ENCODE assay signal across 9 cellular contexts in the genomic region with DNA sequence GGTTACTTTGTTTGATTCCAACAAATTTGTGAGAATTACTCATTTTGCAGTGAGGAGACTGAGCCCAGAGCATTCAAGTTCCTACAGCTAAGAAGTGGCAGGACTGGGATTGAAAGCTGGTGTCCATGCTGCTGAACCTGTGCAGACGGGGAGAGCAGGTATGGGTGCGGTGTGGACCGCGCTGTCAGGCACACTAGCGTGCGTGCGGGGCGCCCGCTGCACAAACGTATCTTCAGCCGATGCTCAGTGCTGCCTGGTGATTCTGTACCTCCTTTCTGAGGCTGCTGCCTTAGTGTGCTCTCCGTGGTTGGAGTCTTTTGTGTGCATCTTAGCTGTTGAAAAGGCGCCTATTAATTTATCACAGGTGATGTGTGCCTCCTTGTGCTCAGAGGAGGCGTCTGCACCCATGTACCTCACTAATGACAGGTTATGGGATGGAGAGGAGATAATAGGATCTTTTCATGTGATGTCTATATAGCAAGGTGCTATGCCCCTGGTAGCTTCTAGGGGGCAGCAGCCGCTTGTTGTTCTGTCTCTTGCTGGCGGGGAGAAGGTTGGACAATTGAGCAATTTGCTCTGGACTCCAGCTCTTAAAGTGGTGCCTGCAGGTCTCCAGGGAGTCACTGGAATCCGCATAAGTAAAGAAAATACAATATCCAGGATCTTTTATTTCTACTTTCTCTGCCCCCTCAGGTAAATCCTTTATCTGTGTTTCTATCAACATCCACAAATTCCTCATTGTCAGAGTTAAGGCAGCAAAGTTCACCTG. TPM values are rescaled to one million over a fixed set of nuclear protein-coding genes. Genes with fewer than 3 reads are reported as not detected.
DNase-seq lines count a peak whose midpoint lies in the region; ATAC-seq and TF ChIP-seq lines count a peak whose summit lies in the region.
"Had no signal": no experiment of that assay in that cellular context is flagged by ENCODE, and none has a peak within 500 bp of the region (broad histone marks: within the 10 kb centered on the region; RNA-seq: fewer than 3 reads in every experiment).

No MANE protein-coding gene starts in this region.

- H4K8ac ChIP-seq in H9 (replicated peaks; ENCODE audit: insufficient read length, low read depth, low read length), result no peak overlapping the region

- intact Hi-C loops in CD14-positive monocyte (cut with micrococcal nuclease), result loop anchor here (5.0 to 10.0 kb wide), 3 partner anchors 358 to 438 kb away; no protein-coding TSS in a partner anchor

- H3K27ac Mint-ChIP-seq in CD14-positive monocyte (no peak overlapping the region), H9 (peak overlapping the region in 1 of 3 experiments; percentile 47; a peak in 2 of 7 replicates)

- no peak overlapping the region for H3T11ph ChIP-seq in H9 (ENCODE audit: low read length)

- H3K56ac ChIP-seq in H9 (ENCODE audit: insufficient read length, low read depth, low read length), result no peak overlapping the region

- peaks cover 8% of the 10 kb centered on the region; the same call in 1 of the 2 replicates for H3K79me2 ChIP-seq in H9 (ENCODE audit: insufficient read depth, low read length)

- no peak overlapping the region for H3K27ac ChIP-seq in H9 (ENCODE audit: insufficient read length, low read depth, low read length)

- H2BK120ac ChIP-seq in H9 (ENCODE audit: low read depth, low read length, poor library complexity, severe bottlenecking), result no peak overlapping the region

- H3K9me3 Mint-ChIP-seq in CD14-positive monocyte (no peaks in the 10 kb centered on the region), H9 (no peaks in the 10 kb centered on the region)

- no peak overlapping the region for H3K18ac ChIP-seq in H9 (ENCODE audit: insufficient read length, low read depth, low read length)

- H3K14ac ChIP-seq in H9 (ENCODE audit: insufficient read depth, low read length), result no peak overlapping the region

- TF ChIP-seq CTCF in CD14-positive monocyte (IDR thresholded peaks at IDR 0.05) (peak; percentile 71), H9 (conservative IDR thresholded peaks at IDR 0.05) (peak; percentile 92), cardiac fibroblast (IDR thresholded peaks at IDR 0.05; ENCODE audit: low read depth, low read length) (peak; percentile 94)

- H3K27me3 ChIP-seq in H9 (ENCODE audit: insufficient read depth, low read length), result no peaks in the 10 kb centered on the region

- no peak overlapping the region for H3K23ac ChIP-seq in H9 (ENCODE audit: insufficient read length, low read depth, low read length)

- no peak overlapping the region for H2AK5ac ChIP-seq in H9 (ENCODE audit: insufficient read length, low read length)

- no peak overlapping the region for H3K9ac ChIP-seq in H9 (ENCODE audit: extremely low read depth, insufficient read length, low read length)

- no peak overlapping the region for H3K4me3 ChIP-seq in cardiac fibroblast (replicated peaks in 1 of 2; ENCODE audit: low read depth in 2 of 2, low read length in 2 of 2)
- H3K4me3 ChIP-seq: skin epidermis had no signal

- H3K36me3 Mint-ChIP-seq in CD14-positive monocyte (peaks cover 13 to 18% of the 10 kb centered on the region in 2 donors), H9 (ENCODE audit: insufficient read depth in 1 of 3, low read depth in 3 of 3) (no peaks in the 10 kb centered on the region)

- H3K9me3 ChIP-seq in H9 (ENCODE audit: control insufficient read depth, low read depth, low read length), result no peaks in the 10 kb centered on the region

- H3K4me1 Mint-ChIP-seq in CD14-positive monocyte, result peaks cover 27% of the 10 kb centered on the region
- peaks cover 20 to 23% of the 10 kb centered on the region in 2 experiments for H3K4me1 Mint-ChIP-seq in H9

- H3K4ac ChIP-seq in H9 (ENCODE audit: low read depth, low read length), result no peak overlapping the region

- H3K23me2 ChIP-seq in H9 (ENCODE audit: insufficient read length, low read depth, low read length, poor library complexity, severe bottlenecking), result no peaks in the 10 kb centered on the region

- H3K27me3 Mint-ChIP-seq in CD14-positive monocyte (ENCODE audit: low read depth in 3 of 3) (no peaks in the 10 kb centered on the region), H9 (ENCODE audit: low read depth) (no peaks in the 10 kb centered on the region)

- peaks cover 7% of the 10 kb centered on the region for H3K79me1 ChIP-seq in H9 (ENCODE audit: insufficient read depth, low read depth, low read length, poor library complexity, severe bottlenecking)

- no peaks in the 10 kb centered on the region for H4K20me1 ChIP-seq in H9 (ENCODE audit: control insufficient read depth, insufficient read depth, insufficient read length)

- no peak for ATAC-seq in HG02763 (IDR thresholded peaks at IDR 0.05; ENCODE audit: unreplicated experiment)

- no peak overlapping the region for H3K4me2 ChIP-seq in H9 (ENCODE audit: insufficient read depth, insufficient read length, low read length)

- no peak overlapping the region for H2BK15ac ChIP-seq in H9 (ENCODE audit: low read depth, low read length)

- no peak overlapping the region for H2BK5ac ChIP-seq in H9 (ENCODE audit: insufficient read length, low read length)

- H4K5ac ChIP-seq in H9 (ENCODE audit: insufficient read length, low read depth, low read length), result no peak overlapping the region

- no peak overlapping the region for H3K4me3 Mint-ChIP-seq in CD14-positive monocyte
- no peak overlapping the region for H3K4me3 Mint-ChIP-seq in H9

- no peak overlapping the region for H4K91ac ChIP-seq in H9 (ENCODE audit: insufficient read length, low read depth, low read length)

- no CpG with 5 or more reads among the region's 17 CpGs for WGBS in H9 (ENCODE audit: extremely low coverage, insufficient read length, low lambda C conversion rate)

- H2BK12ac ChIP-seq in H9 (ENCODE audit: insufficient read length, low read depth, low read length), result no peak overlapping the region

- DNase-seq in CD14-positive monocyte (ENCODE audit: low spot score), result no peak
- peak; percentile 69 for DNase-seq in H9
- peak; percentile 76 for DNase-seq in NCI-H2196 (lab: John Stamatoyannopoulos, UW; ENCODE audit: unreplicated experiment)
- peak; percentile 38 for DNase-seq in UCSD-AML1 (lab: John Stamatoyannopoulos, UW; ENCODE audit: unreplicated experiment)
- DNase-seq in cardiac fibroblast (ENCODE audit: low read depth in 2 of 2), result peak; percentile 93
- peak; percentile 71 for DNase-seq in kidney glomerular epithelial cell (lab: John Stamatoyannopoulos, UW)
- peak; percentile 28 to 40 for DNase-seq in stimulated activated CD4-positive, alpha-beta T cell treated with anti-CD3 and anti-CD28 coated beads, Interleukin-4, amount 100 ng/mL, for 4 hours

- H3K4me1 ChIP-seq in H9 (ENCODE audit: insufficient read depth, low read length), result peaks cover 4% of the 10 kb centered on the region; the same call in 1 of the 2 replicates

- H2AFZ ChIP-seq in H9 (ENCODE audit: low read length), result no peak overlapping the region

- no peak overlapping the region for H2BK20ac ChIP-seq in H9 (ENCODE audit: low read depth, low read length, poor library complexity, severe bottlenecking)

RNA-seq across cellular contexts. Expression of gene PEX14, which starts 32.5 kb away (rescaled TPM):
- 1 to 10 TPM; 2.2 to 2.7 TPM for polyA plus RNA-seq in CD14-positive monocyte
- total RNA-seq in H9 (2021), result 20.7 and 23.9 TPM in 2 replicates

RNA-seq across cellular contexts. Expression of gene DFFA, which starts 35.0 kb away (rescaled TPM):
- 10 to 100 TPM; 17.3 to 17.8 TPM for polyA plus RNA-seq in CD14-positive monocyte
- total RNA-seq in H9 (2021), result 94.1 and 98.2 TPM in 2 replicates

RNA-seq across cellular contexts. Expression of gene CORT, which starts 57.5 kb away (rescaled TPM):
- not detected for polyA plus RNA-seq in CD14-positive monocyte
- total RNA-seq in H9 (2021), result 0.33 TPM in 1 of 2 replicates, not detected in the other
